8 cellular contexts compared by ENCODE assay signal in the genomic region with DNA sequence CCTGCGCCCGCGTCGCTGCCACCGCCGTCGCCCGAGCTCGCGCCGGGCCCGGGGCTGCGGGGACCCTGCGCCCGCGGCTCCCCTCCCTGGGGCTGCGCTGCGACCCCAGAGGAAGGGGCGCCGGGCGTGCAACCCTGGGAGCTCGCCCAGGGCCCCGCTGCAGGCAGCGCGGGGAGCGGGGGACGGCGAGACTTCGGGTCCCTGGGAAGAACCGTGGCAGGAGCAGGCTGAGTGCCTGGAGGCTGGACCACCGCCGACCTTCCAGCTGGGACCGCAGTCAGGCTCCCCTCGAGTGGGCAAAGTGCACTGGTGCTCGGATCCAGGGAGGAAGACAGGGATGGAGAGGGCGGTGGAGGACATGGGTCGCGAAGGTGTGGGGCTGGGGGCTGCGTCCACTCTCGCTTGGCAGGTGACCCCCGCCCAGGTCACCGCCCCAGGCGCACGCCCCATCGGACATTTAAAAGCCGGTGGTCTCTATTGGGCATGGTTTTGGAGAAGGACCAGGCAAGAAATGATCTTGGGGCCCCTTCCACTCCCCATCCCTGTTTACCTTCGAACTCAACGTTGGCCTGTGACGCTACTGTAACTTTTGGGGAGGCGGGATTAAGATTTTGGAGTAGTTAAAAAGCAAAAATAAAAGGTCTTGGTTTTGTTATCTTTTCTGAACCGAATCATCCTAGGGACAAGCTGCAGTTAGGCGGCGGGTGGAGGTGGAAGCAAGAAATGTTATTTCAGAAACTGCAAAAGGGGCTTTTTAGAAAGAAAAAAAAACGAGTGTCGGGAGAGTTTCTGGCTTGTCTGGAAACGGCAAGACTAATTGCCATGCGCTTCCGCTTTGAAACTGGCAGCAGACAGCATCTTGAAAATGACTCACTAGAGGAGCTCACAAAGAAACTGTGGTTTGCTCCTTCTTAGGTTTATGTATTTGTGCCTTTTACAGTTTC.
A peak's percentile ranks its signal among the peaks of the same experiment; 100 is the strongest.
DNase-seq lines count a peak whose midpoint lies in the region; ATAC-seq lines count a peak whose summit lies in the region.

No MANE protein-coding gene starts in this region.

- H3K4me1 ChIP-seq in endocrine pancreas (ENCODE audit: control insufficient read depth, insufficient read depth, low read length), result no peaks in the 10 kb centered on the region

- H3K9me3 ChIP-seq in endocrine pancreas (ENCODE audit: control insufficient read depth, low read length), result no peaks in the 10 kb centered on the region

- no peaks in the 10 kb centered on the region for H3K27me3 ChIP-seq in endocrine pancreas (ENCODE audit: control insufficient read depth, insufficient read depth, low read length)

- ATAC-seq in HG02840 (IDR thresholded peaks at IDR 0.05; ENCODE audit: low FRiP score, unreplicated experiment), result peak; percentile 75

- no peaks in the 10 kb centered on the region for H3K36me3 ChIP-seq in endocrine pancreas (ENCODE audit: control insufficient read depth, insufficient read depth, low read length)

- peak overlapping the region; percentile 99 for H3K9ac ChIP-seq in endocrine pancreas (ENCODE audit: control insufficient read depth, insufficient read depth, low read length)

- DNase-seq in NCI-H2196 (lab: John Stamatoyannopoulos, UW; ENCODE audit: unreplicated experiment) (peak; percentile 18), NCI-H2196 treated with DMSO at 0.1 percent for 48 hours (lab: John Stamatoyannopoulos, UW; ENCODE audit: unreplicated experiment) (no peak), NCI-H226 (peak; percentile 78), midbrain (lab: John Stamatoyannopoulos, UW) (peak; percentile 17)
- peak; percentile 35 to 62 for DNase-seq in activated CD8-positive, alpha-beta memory T cell treated with anti-CD3 and anti-CD28 coated beads for 1 hour (ENCODE audit: extremely low read depth in 1 of 2, low read depth in 1 of 2)
- DNase-seq in stimulated activated CD8-positive, alpha-beta memory T cell treated with anti-CD3 and anti-CD28 coated beads, Interleukin-4, amount 100 ng/mL, for 24 hours (ENCODE audit: low read depth), result peak; percentile 53

- peak overlapping the region; percentile 58 for H3K4me3 ChIP-seq in endocrine pancreas (ENCODE audit: control insufficient read depth, insufficient read depth, low read length)
